28 cellular contexts compared by ENCODE assay signal in the genomic region with DNA sequence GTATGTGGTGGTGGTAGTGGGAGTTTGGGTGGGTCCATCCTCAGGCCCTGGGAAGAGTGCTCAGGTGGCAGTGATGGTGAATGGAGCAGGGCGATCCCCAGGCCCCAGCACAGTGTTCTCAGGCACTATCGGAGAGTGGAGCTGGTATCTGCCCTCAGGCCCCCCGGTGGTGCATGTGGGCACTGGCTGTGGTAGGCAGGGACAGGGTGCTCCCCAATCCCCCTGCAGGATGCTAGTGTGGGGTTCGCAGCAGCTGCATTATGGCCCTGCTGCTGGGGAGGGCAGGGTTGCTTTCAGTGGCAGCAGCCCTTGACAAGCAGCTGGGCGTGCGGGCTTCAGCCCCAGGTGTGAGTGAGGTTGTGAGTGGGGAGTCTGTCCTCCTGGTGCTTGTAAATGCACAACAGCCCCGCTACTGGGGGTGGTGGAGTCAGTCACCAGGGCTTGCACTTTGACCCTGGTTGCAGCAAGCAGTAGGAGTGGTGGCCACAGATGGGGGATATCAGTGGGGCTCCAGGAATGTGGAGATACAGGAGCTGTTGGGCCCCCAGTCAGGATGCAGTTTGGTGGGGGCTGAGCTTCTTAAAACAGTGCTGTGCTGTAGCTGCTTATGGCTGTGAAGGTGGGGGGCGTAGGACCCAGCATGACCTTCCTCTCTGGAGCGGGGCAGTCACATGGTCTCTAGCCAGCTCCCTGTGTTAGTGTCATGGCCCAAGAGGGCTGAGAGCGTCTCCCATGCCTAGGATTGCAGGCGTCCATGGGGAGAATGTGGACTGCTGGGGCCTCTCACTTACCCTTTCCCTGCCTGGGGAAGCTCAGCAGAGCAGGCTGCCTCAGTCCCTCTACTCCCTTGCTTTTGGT. TPM values are rescaled to one million over a fixed set of nuclear protein-coding genes. Genes with fewer than 3 reads are reported as not detected.
A peak's percentile ranks its signal among the peaks of the same experiment; 100 is the strongest.
DNase-seq lines count a peak whose midpoint lies in the region; ATAC-seq, FAIRE-seq and TF ChIP-seq lines count a peak whose summit lies in the region.
"Had no signal": no experiment of that assay in that cellular context is flagged by ENCODE, and none has a peak within 500 bp of the region (broad histone marks: within the 10 kb centered on the region; RNA-seq: fewer than 3 reads in every experiment).

No MANE protein-coding gene starts in this region.

- no peak overlapping the region for H3K23ac ChIP-seq in H1 (ENCODE audit: insufficient read length)

- H3K56ac ChIP-seq in H1 (replicated peaks; ENCODE audit: insufficient read length, low read depth, low read length), result no peak overlapping the region

- no peak overlapping the region for H3K9ac ChIP-seq in H1 (replicated peaks in 1 of 4; ENCODE audit: extremely low read depth in 1 of 4, low read depth in 3 of 4, low read length in 3 of 4)
- H3K9ac ChIP-seq: parathyroid adenoma had no signal

- H3K4me3 ChIP-seq in cardiac muscle cell (no peak overlapping the region), H1 (ENCODE audit: extremely low read depth in 1 of 4, insufficient read depth in 2 of 4, low read depth in 3 of 4, low read length in 4 of 4) (no peak overlapping the region; a peak in 1 of 8 replicates), lung (no peak overlapping the region), psoas muscle (no peak overlapping the region)
- H3K4me3 ChIP-seq: lower lobe of right lung, mucosa of descending colon, right lobe of liver, SK-N-MC, suprapubic skin had no signal

- FAIRE-seq in H1 (lab: Jason Lieb, UNC), result no peak
- FAIRE-seq: endometrium, GM19239 had no signal

- H3K18ac ChIP-seq in H1 (ENCODE audit: extremely low read depth, low read length), result no peak overlapping the region

- no peak for TF ChIP-seq EP300 in H1 (IDR thresholded peaks at IDR 0.05; ENCODE audit: borderline replicate concordance in 1 of 2, low read depth in 2 of 2, low read length in 2 of 2)

- H3K4me1 ChIP-seq in cardiac muscle cell (ENCODE audit: low read depth) (no peaks in the 10 kb centered on the region), H1 (replicated peaks in 1 of 4; ENCODE audit: control insufficient read depth in 3 of 4, insufficient read depth in 4 of 4, low read length in 3 of 4) (no peaks in the 10 kb centered on the region; a peak in 2 of 7 replicates), lung (ENCODE audit: control insufficient read depth in 2 of 2, insufficient read depth in 2 of 2, low read length in 2 of 2) (no peaks in the 10 kb centered on the region), psoas muscle (no peaks in the 10 kb centered on the region)
- H3K4me1 ChIP-seq: lower lobe of right lung, parathyroid adenoma, right lobe of liver, suprapubic skin had no signal

- H3K9me3 ChIP-seq in cardiac muscle cell (ENCODE audit: low read depth) (no peaks in the 10 kb centered on the region), H1 (ENCODE audit: insufficient read depth in 2 of 2, low read depth in 1 of 2, low read length in 1 of 2) (peaks cover 0 to 8% of the 10 kb centered on the region in 2 experiments; a peak in 3 of 4 replicates), lung (ENCODE audit: control insufficient read depth in 2 of 2, insufficient read depth in 1 of 2, low read length in 1 of 2) (peaks cover 5 to 6% of the 10 kb centered on the region in 2 donors), psoas muscle (peaks cover 22% of the 10 kb centered on the region)
- H3K9me3 ChIP-seq: right lobe of liver, suprapubic skin had no signal

- intact Hi-C loops in Right ventricle myocardium superior (cut with DNase I) (no loop called here), psoas muscle (cut with DNase I) (no loop called here)

- no peaks in the 10 kb centered on the region for H3K79me1 ChIP-seq in H1 (ENCODE audit: low read depth, low read length)

- no peak overlapping the region for H3K27ac ChIP-seq in cardiac muscle cell
- no peak overlapping the region for H3K27ac ChIP-seq in H1 (ENCODE audit: low read depth, low read length)
- H3K27ac ChIP-seq in lung (ENCODE audit: low read depth in 1 of 2, low read length in 1 of 2), result no peak overlapping the region
- no peak overlapping the region for H3K27ac ChIP-seq in psoas muscle
- H3K27ac ChIP-seq: lower lobe of right lung, parathyroid adenoma, right lobe of liver, RWPE1, SK-N-MC, suprapubic skin had no signal

- no peaks in the 10 kb centered on the region for H3K36me3 ChIP-seq in cardiac muscle cell
- H3K36me3 ChIP-seq in H1 (ENCODE audit: control insufficient read depth in 2 of 4, insufficient read depth in 4 of 4, low read length in 3 of 4), result no peaks in the 10 kb centered on the region
- H3K36me3 ChIP-seq in lung (ENCODE audit: control insufficient read depth in 2 of 2, insufficient read depth in 2 of 2, low read length in 2 of 2), result no peaks in the 10 kb centered on the region
- H3K36me3 ChIP-seq in psoas muscle (ENCODE audit: insufficient read depth in 1 of 2, low read depth in 1 of 2), result no peaks in the 10 kb centered on the region
- H3K36me3 ChIP-seq: lower lobe of right lung, right lobe of liver, suprapubic skin had no signal

- no peak overlapping the region for H4K91ac ChIP-seq in H1 (replicated peaks; ENCODE audit: insufficient read length, low read length)

- peak; percentile 10 for TF ChIP-seq CTCF in cardiac muscle cell (IDR thresholded peaks at IDR 0.05; ENCODE audit: low read depth, low read length)
- peak; percentile 50 to 67 (median 64) for TF ChIP-seq CTCF in H1 (IDR thresholded peaks at IDR 0.05; ENCODE audit: control extremely low read depth in 1 of 3, insufficient read depth in 1 of 3, low read depth in 1 of 3, low read length in 3 of 3)
- TF ChIP-seq CTCF in lung (IDR thresholded peaks at IDR 0.05; ENCODE audit: control extremely low read depth, extremely low read depth), result no peak
- TF ChIP-seq CTCF in psoas muscle (IDR thresholded peaks at IDR 0.05), result no peak

- peak overlapping the region; percentile 61; the same call in 1 of the 2 replicates for H2AK5ac ChIP-seq in H1 (ENCODE audit: low read depth, low read length)

- no peak overlapping the region for H2BK15ac ChIP-seq in H1 (ENCODE audit: low read length)

- no peak overlapping the region for H2BK20ac ChIP-seq in H1 (ENCODE audit: low read length)

- H2BK5ac ChIP-seq in H1 (ENCODE audit: low read depth, low read length), result peak overlapping the region; percentile 30; the same call in 1 of the 2 replicates

- TF ChIP-seq POLR2A in H1 (IDR thresholded peaks at IDR 0.05; ENCODE audit: control extremely low read depth in 1 of 2, low read depth in 2 of 2, low read length in 2 of 2), result no peak

- peak in 1 of 2 experiments; percentile 33; a peak in 1 of 4 replicates for TF ChIP-seq RAD21 in H1 (IDR thresholded peaks at IDR 0.05 in 1 of 2, conservative IDR thresholded peaks at IDR 0.05 in 1 of 2; ENCODE audit: low read depth in 2 of 2, low read length in 2 of 2)

- no peak overlapping the region for H3K14ac ChIP-seq in H1 (ENCODE audit: insufficient read length)

- POLR2A ChIA-PET in H1 (lab: Charles Lee; ENCODE audit: partially characterized antibody), result interaction anchor here (1.3 to 1.6 kb wide), 2 partner anchors 9 to 77 kb away, joined by 3 to 4 read pairs; no protein-coding TSS in a partner anchor

- no peak for DNase-seq in cardiac muscle cell (ENCODE audit: low read depth in 1 of 2, low spot score in 1 of 2)
- no peak for DNase-seq in Right ventricle myocardium superior
- no peak for DNase-seq in H1 (ENCODE audit: low read depth in 1 of 2, low spot score in 2 of 2)
- DNase-seq in lung (ENCODE audit: low spot score), result peak; percentile 24
- no peak for DNase-seq in psoas muscle
- no peak for DNase-seq in islet precursor cell
- DNase-seq: activated CD4-positive, alpha-beta T cell treated with anti-CD3 and anti-CD28 coated beads for 1 hour; activated CD8-positive, alpha-beta memory T cell treated with anti-CD3 and anti-CD28 coated beads for 24 hours; activated effector memory CD4-positive, alpha-beta T cell treated with anti-CD3 and anti-CD28 coated beads, Interleukin-2, amount 50 U/mL, for 16 hours; activated naive CD8-positive, alpha-beta T cell treated with anti-CD3 and anti-CD28 coated beads, Interleukin-2, amount 10 ng/mL, durations not matched to agents 7 days and 5 days; dermis blood vessel endothelial cell; DMS 273 treated with DMSO at 0.1 percent for 48 hours; HCEC 1CT; lower lobe of right lung; mucosa of descending colon; NCI-H1048; NCI-H1694; right lobe of liver; stimulated activated CD4-positive, alpha-beta T cell treated with anti-CD3 and anti-CD28 coated beads, Interleukin-4, amount 100 ng/mL, for 24 hours had no signal

- H2BK120ac ChIP-seq in H1 (replicated peaks; ENCODE audit: low read depth, low read length), result no peak overlapping the region

- no peak for ATAC-seq in Right ventricle myocardium superior (ENCODE audit: poor library complexity)
- no peak for ATAC-seq in lung (ENCODE audit: insufficient read depth, low FRiP score)
- ATAC-seq in psoas muscle, result no peak
- no peak for ATAC-seq in HG03342 (IDR thresholded peaks at IDR 0.05; ENCODE audit: unreplicated experiment)
- no peak for ATAC-seq in HG02840 (IDR thresholded peaks at IDR 0.05; ENCODE audit: low FRiP score, unreplicated experiment)
- ATAC-seq: mucosa of descending colon; stimulated activated memory B cell treated with anti-CD40 and anti-IgM and Interleukin-4, amounts not matched to agents 10 μg/mL and 1 μg/mL and 100 μg/mL, for 72 hours had no signal

- H3K27me3 ChIP-seq in cardiac muscle cell, result no peaks in the 10 kb centered on the region
- H3K27me3 ChIP-seq in H1 (replicated peaks in 1 of 4; ENCODE audit: control insufficient read depth in 3 of 4, extremely low read depth in 1 of 4, insufficient read depth in 3 of 4, low read length in 3 of 4), result no peaks in the 10 kb centered on the region
- H3K27me3 ChIP-seq in lung (ENCODE audit: control insufficient read depth, insufficient read depth), result no peaks in the 10 kb centered on the region
- H3K27me3 ChIP-seq in psoas muscle (ENCODE audit: insufficient read depth in 3 of 3, low read length in 2 of 3), result no peaks in the 10 kb centered on the region
- H3K27me3 ChIP-seq: right lobe of liver, suprapubic skin had no signal

- H3K4ac ChIP-seq in H1 (replicated peaks; ENCODE audit: insufficient read length, low read depth, low read length), result no peak overlapping the region

- no peaks in the 10 kb centered on the region for H3K79me2 ChIP-seq in H1 (ENCODE audit: control insufficient read depth in 1 of 2, insufficient read depth in 2 of 2, low read length in 2 of 2)
- H3K79me2 ChIP-seq: parathyroid adenoma had no signal

- no peaks in the 10 kb centered on the region for H4K20me1 ChIP-seq in H1 (replicated peaks in 1 of 2; ENCODE audit: control insufficient read depth in 1 of 2, insufficient read depth in 2 of 2, low read length in 2 of 2)

- H3K4me2 ChIP-seq in H1 (ENCODE audit: insufficient read depth in 1 of 2, low read depth in 2 of 2, low read length in 2 of 2), result no peak overlapping the region

- peak overlapping the region; percentile 41; the same call in 1 of the 2 replicates for H4K8ac ChIP-seq in H1 (ENCODE audit: extremely low read depth, insufficient read depth, low read length)

- H2BK12ac ChIP-seq in H1 (ENCODE audit: low read depth, low read length), result no peak overlapping the region

- 85% methylated on average over 11 of the region's 11 CpGs; no CpG with 5 or more reads in 1 of the 2 experiments for WGBS in H1 (ENCODE audit: extremely low coverage in 1 of 2, insufficient coverage in 1 of 2, insufficient read length in 1 of 2, insufficient replicate concordance in 2 of 2, low coverage in 1 of 2, low lambda C conversion rate in 2 of 2, missing lambda C conversion rate in 1 of 2), 2 experiments
- WGBS in lung, 2 donors, result 88 to 90% methylated on average over 11 of the region's 11 CpGs
- 89 to 90% (median 90%) methylated on average over 10 to 11 of the region's 11 CpGs for WGBS in psoas muscle, 3 donors

- CTCF ChIA-PET in H1 (lab: Charles Lee; ENCODE audit: partially characterized antibody), result interaction anchor here (0.6 to 11.1 kb wide), 10 partner anchors 9 to 183 kb away, joined by 3 to 88 read pairs (median 4); no protein-coding TSS in a partner anchor

- peak overlapping the region; percentile 67 for H2AFZ ChIP-seq in H1 (ENCODE audit: low read length)
- H2AFZ ChIP-seq: parathyroid adenoma had no signal

- H4K5ac ChIP-seq in H1 (ENCODE audit: insufficient read length, low read depth, low read length), result no peak overlapping the region

- H3K23me2 ChIP-seq in H1 (ENCODE audit: low read depth, low read length), result no peaks in the 10 kb centered on the region

RNA-seq across cellular contexts. Expression of a gene that starts 38.7 kb away (rescaled TPM):
- total RNA-seq in cardiac muscle cell (25.1 and 32.3 TPM in 2 replicates), Right ventricle myocardium superior (49.3 TPM), lung (100 to 1,000 TPM in 1 of 2 donors, 10 to 100 TPM in 1; 54.6 to 143 TPM), psoas muscle (10 to 100 TPM; 44.1 to 53.6 (median 52.7) TPM)
- polyA plus RNA-seq in cardiac muscle cell (20.4 and 26.5 TPM in 2 replicates), H1 (2011; rRNA removed) (26.2 and 27.4 TPM in 2 replicates), lung (10 to 100 TPM; 20.9 to 21.1 TPM), psoas muscle (10 to 100 TPM; 21.6 to 46.8 (median 22.3) TPM)
- total RNA-seq in H1 (2021; fragmentation: NEBNext Ultra II Directional; extraction: Animal tissue kit (Norgen Biotek cat#: 25700)), result 51.7 and 56.5 TPM in 2 replicates
- 22.9 TPM for polyA plus RNA-seq in H1 (2011; cell fraction: cytosol; rRNA removed)
- 72.3 TPM for polyA plus RNA-seq in H1 (2011; cell fraction: nucleus; rRNA removed)
- polyA plus RNA-seq in H1 (2012, experiment 1 of 2), result 31.1 to 36.7 TPM (median 35.3 TPM) in 4 replicates
- 8.2 TPM for polyA plus RNA-seq in H1 (2012, experiment 2 of 2)
- 27.7 TPM for polyA plus RNA-seq in H1 (2013, experiment 1 of 2)
- 26.2 TPM for polyA plus RNA-seq in H1 (2013, experiment 2 of 2)
- polyA minus RNA-seq in H1 (2011; rRNA and poly(A)+ RNA removed), result 38.5 and 39.6 TPM in 2 replicates
- polyA minus RNA-seq in H1 (2011; cell fraction: cytosol; rRNA and poly(A)+ RNA removed), result 28.9 TPM
- 89.1 TPM for polyA minus RNA-seq in H1 (2011; cell fraction: nucleus; rRNA and poly(A)+ RNA removed)

Comparison
In these comparisons a context has a peak if more than half of its experiments do, and no peak if none do; other contexts are left out.
1. CTCF ChIP-seq: peak in cardiac muscle cell (single experiment) and H1 (3 of 3); none in lung (single experiment) and psoas muscle (single experiment).